22 cellular contexts compared by ENCODE assay signal in the genomic region with DNA sequence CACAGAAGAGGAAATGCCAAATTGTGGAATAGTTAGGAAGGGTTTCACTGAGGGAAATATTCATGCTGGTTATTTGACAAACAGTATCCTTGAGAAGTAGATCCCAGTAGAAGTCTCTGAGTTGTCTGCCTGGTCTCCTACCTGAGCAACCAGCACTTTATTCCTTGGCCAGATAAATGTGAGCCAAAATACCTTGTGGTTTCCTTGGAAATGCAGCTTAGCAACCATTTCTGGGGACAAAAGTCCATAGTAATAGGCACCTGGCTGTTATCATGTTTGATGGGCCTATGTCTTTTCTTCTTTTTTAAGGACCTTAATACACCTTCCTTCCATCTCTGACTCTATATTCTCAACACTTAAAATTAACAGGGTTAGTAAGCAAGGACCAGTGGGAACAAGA.
"Had no signal": no experiment of that assay in that cellular context is flagged by ENCODE, and none has a peak within 500 bp of the region (broad histone marks: within the 10 kb centered on the region; RNA-seq: fewer than 3 reads in every experiment).

No MANE protein-coding gene starts in this region.

- H3K9me3 ChIP-seq: thoracic aorta, upper lobe of left lung had no signal

- H3K4me1 ChIP-seq: neural progenitor cell had no signal

- H3K27me3 ChIP-seq: neural progenitor cell, upper lobe of left lung had no signal

- ATAC-seq: activated CD8-positive, alpha-beta T cell treated with anti-CD3 and anti-CD28 coated beads for 36 hours; activated T-helper 17 cell treated with anti-CD3 and anti-CD28 coated beads, Interleukin-2, amount 50 U/mL, for 72 hours; left ventricle myocardium superior; naive thymus-derived CD4-positive, alpha-beta T cell; sciatic nerve; stimulated activated effector memory CD8-positive, alpha-beta T cell treated with anti-CD3 and anti-CD28 coated beads, Interleukin-12 subunit alpha, Interleukin-12 subunit beta, amount 100 ng/mL, for 72 hours; T-cell had no signal

- H3K9me3 Mint-ChIP-seq: activated B cell treated with CpG ODN at 0.5 μM for 24 hours; activated CD4-positive, alpha-beta T cell treated with anti-CD3 and anti-CD28 coated beads, Interleukin-2, amount 10 ng/mL, durations not matched to agents 24 days and 14 days; activated CD8-positive, alpha-beta T cell treated with anti-CD3 and anti-CD28 coated beads for 36 hours; activated naive CD8-positive, alpha-beta T cell treated with anti-CD3 and anti-CD28 coated beads for 36 hours; activated T-helper 17 cell treated with anti-CD3 and anti-CD28 coated beads, Interleukin-2, amount 50 U/mL, for 72 hours; neural progenitor cell; stimulated activated effector memory CD8-positive, alpha-beta T cell treated with anti-CD3 and anti-CD28 coated beads, Interleukin-12 subunit alpha, Interleukin-12 subunit beta, amount 100 ng/mL, for 72 hours; T-cell had no signal

- H3K27me3 Mint-ChIP-seq: activated B cell treated with CpG ODN at 0.5 μM for 24 hours; activated CD8-positive, alpha-beta T cell treated with anti-CD3 and anti-CD28 coated beads for 36 hours; activated T-helper 17 cell treated with anti-CD3 and anti-CD28 coated beads, Interleukin-2, amount 50 U/mL, for 72 hours; brain had no signal

- H3K4me1 Mint-ChIP-seq: activated CD4-positive, alpha-beta T cell treated with anti-CD3 and anti-CD28 coated beads, Interleukin-2, amount 10 ng/mL, durations not matched to agents 24 days and 14 days; activated naive CD8-positive, alpha-beta T cell treated with anti-CD3 and anti-CD28 coated beads for 36 hours; naive thymus-derived CD4-positive, alpha-beta T cell; stimulated activated effector memory CD8-positive, alpha-beta T cell treated with anti-CD3 and anti-CD28 coated beads, Interleukin-12 subunit alpha, Interleukin-12 subunit beta, amount 100 ng/mL, for 72 hours had no signal

- H3K4me3 ChIP-seq: neural progenitor cell, thoracic aorta, upper lobe of left lung had no signal

- H3K27ac ChIP-seq: neural progenitor cell, thoracic aorta, upper lobe of left lung had no signal

- H3K4me3 Mint-ChIP-seq: activated B cell treated with CpG ODN at 0.5 μM for 24 hours; activated CD4-positive, alpha-beta T cell treated with anti-CD3 and anti-CD28 coated beads, Interleukin-2, amount 10 ng/mL, durations not matched to agents 24 days and 14 days; activated CD8-positive, alpha-beta T cell treated with anti-CD3 and anti-CD28 coated beads for 36 hours; activated naive CD8-positive, alpha-beta T cell treated with anti-CD3 and anti-CD28 coated beads for 36 hours; activated T-helper 17 cell treated with anti-CD3 and anti-CD28 coated beads, Interleukin-2, amount 50 U/mL, for 72 hours; brain; naive thymus-derived CD4-positive, alpha-beta T cell; neural progenitor cell; stimulated activated effector memory CD8-positive, alpha-beta T cell treated with anti-CD3 and anti-CD28 coated beads, Interleukin-12 subunit alpha, Interleukin-12 subunit beta, amount 100 ng/mL, for 72 hours; T-cell had no signal

- H3K27ac Mint-ChIP-seq: activated B cell treated with CpG ODN at 0.5 μM for 24 hours; activated CD4-positive, alpha-beta T cell treated with anti-CD3 and anti-CD28 coated beads, Interleukin-2, amount 10 ng/mL, durations not matched to agents 24 days and 14 days; activated CD8-positive, alpha-beta T cell treated with anti-CD3 and anti-CD28 coated beads for 36 hours; activated naive CD8-positive, alpha-beta T cell treated with anti-CD3 and anti-CD28 coated beads for 36 hours; activated T-helper 17 cell treated with anti-CD3 and anti-CD28 coated beads, Interleukin-2, amount 50 U/mL, for 72 hours; brain; naive thymus-derived CD4-positive, alpha-beta T cell; neural progenitor cell; stimulated activated effector memory CD8-positive, alpha-beta T cell treated with anti-CD3 and anti-CD28 coated beads, Interleukin-12 subunit alpha, Interleukin-12 subunit beta, amount 100 ng/mL, for 72 hours; T-cell had no signal

- DNase-seq: activated B cell treated with CpG ODN at 0.5 μM for 24 hours; activated CD4-positive, alpha-beta T cell treated with anti-CD3 and anti-CD28 coated beads, Interleukin-2, amount 10 ng/mL, durations not matched to agents 24 days and 14 days; activated CD8-positive, alpha-beta T cell treated with anti-CD3 and anti-CD28 coated beads for 36 hours; activated naive CD4-positive, alpha-beta T cell; activated naive CD8-positive, alpha-beta T cell treated with anti-CD3 and anti-CD28 coated beads for 36 hours; activated T-cell treated with anti-CD3 and anti-CD28 coated beads, Interleukin-2, amount 50 U/mL, for 1 hour; caudate nucleus; erythroblast; foreskin melanocyte; kidney; left ventricle myocardium superior; mesenchymal stem cell; naive thymus-derived CD4-positive, alpha-beta T cell; stimulated activated CD4-positive, alpha-beta T cell treated with anti-CD3 and anti-CD28 coated beads, Interleukin-4, amount 100 ng/mL, for 24 hours; T-cell; upper lobe of left lung had no signal

- H3K36me3 ChIP-seq: neural progenitor cell, thoracic aorta, upper lobe of left lung had no signal
